ENCODE assay signal across 18 cellular contexts in the genomic region with DNA sequence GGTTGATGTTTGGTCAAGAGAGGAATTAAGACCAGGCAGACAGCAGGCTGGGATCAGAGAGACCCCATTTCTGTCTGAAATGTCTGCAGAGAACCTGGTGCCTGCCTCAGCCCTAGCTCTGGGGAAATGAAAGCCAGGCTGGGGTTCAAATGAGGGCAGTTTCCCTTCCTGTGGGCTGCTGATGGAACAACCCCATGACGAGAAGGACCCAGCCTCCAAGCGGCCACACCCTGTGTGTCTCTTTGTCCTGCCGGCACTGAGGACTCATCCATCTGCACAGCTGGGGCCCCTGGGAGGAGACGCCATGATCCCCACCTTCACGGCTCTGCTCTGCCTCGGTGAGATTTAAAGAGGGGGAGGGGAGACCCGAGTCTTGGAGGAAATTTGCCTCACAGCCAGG. TPM values are rescaled to one million over a fixed set of nuclear protein-coding genes. Genes with fewer than 3 reads are reported as not detected.
A peak's percentile ranks its signal among the peaks of the same experiment; 100 is the strongest.
DNase-seq lines count a peak whose midpoint lies in the region; ATAC-seq and TF ChIP-seq lines count a peak whose summit lies in the region.
"Had no signal": no experiment of that assay in that cellular context is flagged by ENCODE, and none has a peak within 500 bp of the region (broad histone marks: within the 10 kb centered on the region; RNA-seq: fewer than 3 reads in every experiment).

TSS of gene LILRB4 (plus strand) at position 256 of the 400 bp plus-strand sequence. CDS start at position 305, 49 bp downstream.

- no peak for ATAC-seq in central memory CD8-positive, alpha-beta T cell (replicated peaks; ENCODE audit: extremely low read depth, poor library complexity, severe bottlenecking)
- peak; percentile 85 for ATAC-seq in naive thymus-derived CD4-positive, alpha-beta T cell
- no peak for ATAC-seq in GM19324 (IDR thresholded peaks at IDR 0.05; ENCODE audit: low FRiP score, unreplicated experiment)
- ATAC-seq: GM23338 had no signal

- POLR2A ChIA-PET in naive thymus-derived CD4-positive, alpha-beta T cell (lab: Charles Lee), result no interaction called here

- H3K27me3 ChIP-seq in GM06990 (replicated peaks; ENCODE audit: control insufficient read depth, insufficient read depth, low read length), result no peaks in the 10 kb centered on the region
- H3K27me3 ChIP-seq in naive thymus-derived CD4-positive, alpha-beta T cell (ENCODE audit: control insufficient read depth in 2 of 2, insufficient read depth in 2 of 2, low read length in 2 of 2), result peaks cover 0 to 5% of the 10 kb centered on the region in 2 donors
- no peaks in the 10 kb centered on the region for H3K27me3 ChIP-seq in effector memory CD4-positive, alpha-beta T cell (replicated peaks; ENCODE audit: control insufficient read depth, insufficient read depth, low read length, poor library complexity, severe bottlenecking)
- no peaks in the 10 kb centered on the region for H3K27me3 ChIP-seq in colonic mucosa
- H3K27me3 ChIP-seq: brain microvascular endothelial cell had no signal

- H3K4me3 Mint-ChIP-seq in central memory CD8-positive, alpha-beta T cell, result no peak within 1 kb of the TSS
- no peak within 1 kb of the TSS for H3K4me3 Mint-ChIP-seq in naive thymus-derived CD4-positive, alpha-beta T cell
- H3K4me3 Mint-ChIP-seq: GM23338 had no signal

- no peak within 1 kb of the TSS for H3K9ac ChIP-seq in colonic mucosa (ENCODE audit: low read depth in 2 of 2, low read length in 2 of 2)

- no peaks in the 10 kb centered on the region for H3K4me1 Mint-ChIP-seq in central memory CD8-positive, alpha-beta T cell
- H3K4me1 Mint-ChIP-seq in naive thymus-derived CD4-positive, alpha-beta T cell, result peaks cover 0 to 3% (median 0%) of the 10 kb centered on the region in 7 donors
- H3K4me1 Mint-ChIP-seq: GM23338 had no signal

- no peaks in the 10 kb centered on the region for H3K36me3 Mint-ChIP-seq in central memory CD8-positive, alpha-beta T cell (ENCODE audit: insufficient read depth)
- H3K36me3 Mint-ChIP-seq in naive thymus-derived CD4-positive, alpha-beta T cell, result peaks cover 0 to 9% (median 0%) of the 10 kb centered on the region in 5 donors

- H3K27ac Mint-ChIP-seq in central memory CD8-positive, alpha-beta T cell (ENCODE audit: low read depth), result peak within 1 kb of the TSS; percentile 10
- no peak within 1 kb of the TSS for H3K27ac Mint-ChIP-seq in naive thymus-derived CD4-positive, alpha-beta T cell
- H3K27ac Mint-ChIP-seq: activated T-helper 2 cell treated with anti-CD3 and anti-CD28 coated beads, Interferon-gamma antibody, Interleukin-2, Interleukin-4, amounts not matched to agents 10 μg/mL and 5 μg/mL and 100 μg/mL, durations not matched to agents 14 hours and 24 hours and 36 hours; GM23338 had no signal

- CTCF ChIA-PET in naive thymus-derived CD4-positive, alpha-beta T cell (lab: Charles Lee), result no interaction called here

- H3K36me3 ChIP-seq in GM06990 (ENCODE audit: control insufficient read depth, insufficient read depth, low read length), result peaks cover 2% of the 10 kb centered on the region; the same call in 1 of the 2 replicates
- no peaks in the 10 kb centered on the region for H3K36me3 ChIP-seq in naive thymus-derived CD4-positive, alpha-beta T cell (ENCODE audit: control insufficient read depth in 2 of 3, insufficient read depth in 3 of 3, low read length in 3 of 3)
- no peaks in the 10 kb centered on the region for H3K36me3 ChIP-seq in effector memory CD4-positive, alpha-beta T cell (ENCODE audit: control insufficient read depth, insufficient read depth, low read length)
- no peaks in the 10 kb centered on the region for H3K36me3 ChIP-seq in colonic mucosa
- H3K36me3 ChIP-seq: brain microvascular endothelial cell, pancreas had no signal

- H3K4me3 ChIP-seq in GM06990 (replicated peaks; ENCODE audit: low read depth, low read length), result peak within 1 kb of the TSS; percentile 51
- H3K4me3 ChIP-seq in naive thymus-derived CD4-positive, alpha-beta T cell (ENCODE audit: low read length), result no peak within 1 kb of the TSS
- no peak within 1 kb of the TSS for H3K4me3 ChIP-seq in effector memory CD4-positive, alpha-beta T cell (ENCODE audit: insufficient read depth, low read depth, low read length, poor library complexity, severe bottlenecking)
- no peak within 1 kb of the TSS for H3K4me3 ChIP-seq in colonic mucosa
- H3K4me3 ChIP-seq: GM23338 had no signal

- no peaks in the 10 kb centered on the region for H3K4me1 ChIP-seq in naive thymus-derived CD4-positive, alpha-beta T cell (ENCODE audit: control insufficient read depth in 2 of 2, insufficient read depth in 2 of 2, low read length in 2 of 2)
- H3K4me1 ChIP-seq in effector memory CD4-positive, alpha-beta T cell (ENCODE audit: control insufficient read depth, insufficient read depth, low read length, poor library complexity, severe bottlenecking), result no peaks in the 10 kb centered on the region
- H3K4me1 ChIP-seq in colonic mucosa, result no peaks in the 10 kb centered on the region
- H3K4me1 ChIP-seq: pancreas had no signal

- DNase-seq in GM06990 (ENCODE audit: extremely low read depth, insufficient read length), result no peak
- peak; percentile 47 for DNase-seq in GM20000 (ENCODE audit: low spot score)
- no peak for DNase-seq in central memory CD8-positive, alpha-beta T cell (ENCODE audit: low spot score in 2 of 2)
- DNase-seq in naive thymus-derived CD4-positive, alpha-beta T cell, result no peak
- no peak for DNase-seq in effector memory CD4-positive, alpha-beta T cell
- DNase-seq in activated effector memory CD4-positive, alpha-beta T cell treated with Interleukin-2 at 50 U/mL for 16 hours, result no peak
- no peak for DNase-seq in colonic mucosa
- DNase-seq: activated CD4-positive, alpha-beta T cell treated with anti-CD3 and anti-CD28 coated beads for 48 hours; brain microvascular endothelial cell; DND-41; mesenchymal stem cell; NCI-H2029 treated with DMSO at 0.1 percent for 48 hours; pancreas; stimulated activated naive CD4-positive, alpha-beta T cell had no signal

- no peak within 1 kb of the TSS for H3K27ac ChIP-seq in naive thymus-derived CD4-positive, alpha-beta T cell (ENCODE audit: low read depth, low read length)
- no peak within 1 kb of the TSS for H3K27ac ChIP-seq in effector memory CD4-positive, alpha-beta T cell (ENCODE audit: insufficient read depth, low read length, poor library complexity, severe bottlenecking)
- H3K27ac ChIP-seq in colonic mucosa, result no peak within 1 kb of the TSS
- H3K27ac ChIP-seq: brain microvascular endothelial cell, pancreas had no signal

- intact Hi-C loops in naive thymus-derived CD4-positive, alpha-beta T cell (cut with micrococcal nuclease), result no loop called here
- intact Hi-C loops in colonic mucosa (cut with DNase I), result no loop called here

- H3K27me3 Mint-ChIP-seq in central memory CD8-positive, alpha-beta T cell, result peaks cover 71% of the 10 kb centered on the region
- peaks cover 0 to 41% (median 34%) of the 10 kb centered on the region in 5 donors for H3K27me3 Mint-ChIP-seq in naive thymus-derived CD4-positive, alpha-beta T cell

- TF ChIP-seq CTCF in GM06990 (IDR thresholded peaks at IDR 0.05; ENCODE audit: insufficient read depth, low read length, poor library complexity, severe bottlenecking) (no peak), GM20000 (IDR thresholded peaks at IDR 0.05; ENCODE audit: extremely low read depth, missing control alignments) (no peak), colonic mucosa (IDR thresholded peaks at IDR 0.05) (no peak)

- H3K9me3 ChIP-seq in naive thymus-derived CD4-positive, alpha-beta T cell (ENCODE audit: control insufficient read depth in 2 of 3, low read length in 3 of 3), result peaks cover 0 to 5% (median 0%) of the 10 kb centered on the region in 3 experiments
- H3K9me3 ChIP-seq in effector memory CD4-positive, alpha-beta T cell (ENCODE audit: control insufficient read depth, low read length), result no peaks in the 10 kb centered on the region
- no peaks in the 10 kb centered on the region for H3K9me3 ChIP-seq in colonic mucosa
- H3K9me3 ChIP-seq: pancreas had no signal

- no peaks in the 10 kb centered on the region for H3K9me3 Mint-ChIP-seq in central memory CD8-positive, alpha-beta T cell
- peaks cover 0 to 10% (median 3%) of the 10 kb centered on the region in 11 donors for H3K9me3 Mint-ChIP-seq in naive thymus-derived CD4-positive, alpha-beta T cell
- H3K9me3 Mint-ChIP-seq: activated T-helper 2 cell treated with anti-CD3 and anti-CD28 coated beads, Interferon-gamma antibody, Interleukin-2, Interleukin-4, amounts not matched to agents 10 μg/mL and 5 μg/mL and 100 μg/mL, durations not matched to agents 14 hours and 24 hours and 36 hours had no signal

RNA-seq across cellular contexts. Expression of gene LILRB4, which starts in this region (rescaled TPM):
- 10 to 100 TPM in 1 of 5 experiments, 1 to 10 TPM in 3, under 1 TPM in 1; 0.15 to 20.2 (median 2.5) TPM for total RNA-seq in naive thymus-derived CD4-positive, alpha-beta T cell
- polyA plus RNA-seq in naive thymus-derived CD4-positive, alpha-beta T cell, result not detected
- 1 to 10 TPM; 1.4 to 2.8 TPM for total RNA-seq in colonic mucosa
- total RNA-seq: GM23338; T-helper 1 cell treated with Interleukin-12 subunit alpha and Interleukin-12 subunit beta and Interleukin-4 antibody, amounts not matched to agents 30 ng/mL and 1 ng/mL, for 36 hours had no signal
- polyA plus RNA-seq: GM23338 had no signal
